In genomic region chr16:88538366-88539060, GRCh38 we compare ENCODE assay signal across 27 cellular contexts. TPM values are rescaled to one million over a fixed set of nuclear protein-coding genes. Genes with fewer than 3 reads are reported as not detected.
A peak's percentile ranks its signal among the peaks of the same experiment; 100 is the strongest.
DNase-seq lines count a peak whose midpoint lies in the region; ATAC-seq and TF ChIP-seq lines count a peak whose summit lies in the region.
"Had no signal": no experiment of that assay in that cellular context is flagged by ENCODE, and none has a peak within 500 bp of the region (broad histone marks: within the 10 kb centered on the region; RNA-seq: fewer than 3 reads in every experiment).

No MANE protein-coding gene starts in this region.

- TF ChIP-seq CTCF in SK-N-SH (IDR thresholded peaks at IDR 0.05) (no peak), endothelial cell (IDR thresholded peaks at IDR 0.05; ENCODE audit: unreplicated experiment) (no peak), neural progenitor cell (IDR thresholded peaks at IDR 0.05) (no peak), spleen (IDR thresholded peaks at IDR 0.05 in 8 of 11, conservative IDR thresholded peaks at IDR 0.05 in 3 of 11) (no peak)

- no peak overlapping the region for H3K27ac ChIP-seq in SK-N-SH (ENCODE audit: low read depth in 2 of 2, low read length in 1 of 2)
- no peak overlapping the region for H3K27ac ChIP-seq in neural progenitor cell
- no peak overlapping the region for H3K27ac ChIP-seq in spleen
- H3K27ac ChIP-seq: right lobe of liver, stomach, uterus, VCaP had no signal

- H3K4me2 ChIP-seq in SK-N-SH: no peak overlapping the region
- H3K4me2 ChIP-seq in neural progenitor cell: no peak overlapping the region

- H3F3A ChIP-seq in SK-N-SH (replicated peaks; ENCODE audit: insufficient read depth) (peaks cover 2% of the 10 kb centered on the region), neural progenitor cell (ENCODE audit: low read depth) (no peaks in the 10 kb centered on the region)

- H3K36me3 ChIP-seq in SK-N-SH (replicated peaks in 1 of 2; ENCODE audit: control insufficient read depth in 1 of 2, insufficient read depth in 2 of 2, low read length in 1 of 2) (no peaks in the 10 kb centered on the region), neural progenitor cell (no peaks in the 10 kb centered on the region), spleen (peaks cover 0 to 8% (median 0%) of the 10 kb centered on the region in 6 donors)
- H3K36me3 ChIP-seq: right lobe of liver, uterus had no signal

- POLR2A ChIA-PET in SK-N-SH (lab: Yijun Ruan, JAX): no interaction called here

- H3K4me3 Mint-ChIP-seq in T-helper 17 cell: peak overlapping the region; percentile 39
- H3K4me3 Mint-ChIP-seq in endothelial cell (ENCODE audit: unreplicated experiment): peak overlapping the region; percentile 9
- peak overlapping the region; percentile 52 for H3K4me3 Mint-ChIP-seq in neural progenitor cell
- H3K4me3 Mint-ChIP-seq: activated CD8-positive, alpha-beta T cell treated with anti-CD3 and anti-CD28 coated beads, Interleukin-2, amount 10 ng/mL, durations not matched to agents 7 days and 5 days; activated naive CD8-positive, alpha-beta T cell treated with anti-CD3 and anti-CD28 coated beads, Interleukin-2, amount 50 U/mL, for 24 hours had no signal

- TF ChIP-seq RAD21 in SK-N-SH (IDR thresholded peaks at IDR 0.05; ENCODE audit: low read length): no peak

- H3K27ac Mint-ChIP-seq in T-helper 17 cell: peak overlapping the region; percentile 34
- H3K27ac Mint-ChIP-seq in endothelial cell (ENCODE audit: unreplicated experiment): no peak overlapping the region
- peak overlapping the region; percentile 63 for H3K27ac Mint-ChIP-seq in neural progenitor cell
- H3K27ac Mint-ChIP-seq: activated CD8-positive, alpha-beta T cell treated with anti-CD3 and anti-CD28 coated beads, Interleukin-2, amount 10 ng/mL, durations not matched to agents 7 days and 5 days; activated naive CD8-positive, alpha-beta T cell treated with anti-CD3 and anti-CD28 coated beads, Interleukin-2, amount 50 U/mL, for 24 hours; CD4-positive, alpha-beta T cell had no signal

- H3K27me3 ChIP-seq in SK-N-SH (ENCODE audit: insufficient read depth) (no peaks in the 10 kb centered on the region), neural progenitor cell (peaks cover 3% of the 10 kb centered on the region), spleen (replicated peaks in 1 of 7) (peaks cover 0 to 39% (median 12%) of the 10 kb centered on the region in 7 donors)
- H3K27me3 ChIP-seq: right lobe of liver, uterus had no signal

- H3K79me2 ChIP-seq in SK-N-SH (ENCODE audit: insufficient read depth): no peaks in the 10 kb centered on the region
- peaks cover 9% of the 10 kb centered on the region for H3K79me2 ChIP-seq in neural progenitor cell (ENCODE audit: low read depth)

- DNase-seq in SK-N-SH (no peak), T-helper 17 cell (no peak), endothelial cell (ENCODE audit: low spot score) (no peak), neural progenitor cell (ENCODE audit: low spot score) (peak; percentile 53), spleen (no peak), COLO829 (ENCODE audit: low spot score) (no peak)
- DNase-seq: activated CD4-positive, alpha-beta T cell treated with anti-CD3 and anti-CD28 coated beads for 4 hours; activated CD8-positive, alpha-beta T cell treated with anti-CD3 and anti-CD28 coated beads, Interleukin-2, amount 10 ng/mL, durations not matched to agents 7 days and 5 days; activated effector memory CD4-positive, alpha-beta T cell treated with anti-CD3 and anti-CD28 coated beads, Interleukin-2, amount 50 U/mL, for 16 hours; activated naive CD8-positive, alpha-beta T cell treated with anti-CD3 and anti-CD28 coated beads, Interleukin-2, amount 50 U/mL, for 24 hours; CD4-positive, alpha-beta T cell; central memory CD4-positive, alpha-beta T cell; DND-41; hippocampal formation; left colon; NCI-H1417 treated with DMSO at 0.1 percent for 48 hours; NCI-H2081; PC-3; SHP77; stimulated activated CD4-positive, alpha-beta T cell treated with anti-CD3 and anti-CD28 coated beads, Interleukin-2, amount 100 ng/mL, for 48 hours; stomach; T1000; uterus had no signal

- H3K9me3 ChIP-seq in SK-N-SH: peaks cover 4% of the 10 kb centered on the region
- no peaks in the 10 kb centered on the region for H3K9me3 ChIP-seq in T-helper 17 cell (ENCODE audit: control insufficient read depth, low read length, poor library complexity, severe bottlenecking)
- H3K9me3 ChIP-seq in neural progenitor cell (ENCODE audit: low read depth): no peaks in the 10 kb centered on the region
- peaks cover 0 to 17% (median 15%) of the 10 kb centered on the region in 8 donors for H3K9me3 ChIP-seq in spleen

- intact Hi-C loops in spleen (cut with DNase I; ENCODE audit: low total_unique reads): no loop called here

- H3K4me1 Mint-ChIP-seq in T-helper 17 cell: peaks cover 9% of the 10 kb centered on the region
- peaks cover 6% of the 10 kb centered on the region for H3K4me1 Mint-ChIP-seq in endothelial cell (ENCODE audit: unreplicated experiment)
- peaks cover 15% of the 10 kb centered on the region for H3K4me1 Mint-ChIP-seq in neural progenitor cell

- no peak overlapping the region for H3K4me3 ChIP-seq in SK-N-SH (ENCODE audit: low read depth in 2 of 2, low read length in 1 of 2)
- H3K4me3 ChIP-seq in neural progenitor cell: no peak overlapping the region
- H3K4me3 ChIP-seq in spleen: no peak overlapping the region
- H3K4me3 ChIP-seq: right lobe of liver, stomach, uterus had no signal

- H3K27me3 Mint-ChIP-seq in T-helper 17 cell: peaks cover 13% of the 10 kb centered on the region
- peaks cover 10% of the 10 kb centered on the region for H3K27me3 Mint-ChIP-seq in endothelial cell (ENCODE audit: unreplicated experiment)
- peaks cover 21% of the 10 kb centered on the region for H3K27me3 Mint-ChIP-seq in neural progenitor cell (ENCODE audit: insufficient read depth, low read depth)
- H3K27me3 Mint-ChIP-seq: activated naive CD8-positive, alpha-beta T cell treated with anti-CD3 and anti-CD28 coated beads, Interleukin-2, amount 50 U/mL, for 24 hours had no signal

- no peak for TF ChIP-seq EP300 in SK-N-SH (IDR thresholded peaks at IDR 0.05; ENCODE audit: borderline replicate concordance in 1 of 2, low read depth in 1 of 2, low read length in 1 of 2)

- H4K20me1 ChIP-seq in SK-N-SH (ENCODE audit: insufficient read depth) (0 out of 2 replicates have a peak, but pooled peaks cover 6% of the 10 kb centered on the region), neural progenitor cell (ENCODE audit: low read depth) (peaks cover 12% of the 10 kb centered on the region)

- H3K36me3 Mint-ChIP-seq in T-helper 17 cell (ENCODE audit: low read depth) (no peaks in the 10 kb centered on the region), endothelial cell (ENCODE audit: low read depth, unreplicated experiment) (peaks cover 5% of the 10 kb centered on the region), neural progenitor cell (peaks cover 3% of the 10 kb centered on the region)

- no peak for TF ChIP-seq POLR2A in spleen (IDR thresholded peaks at IDR 0.05)

- H3K9ac ChIP-seq in SK-N-SH (no peak overlapping the region), neural progenitor cell (no peak overlapping the region)

- CTCF ChIA-PET in SK-N-SH (lab: Yijun Ruan, JAX): interaction anchor here (0.7 to 1.5 kb wide), 3 partner anchors 21 to 50 kb away, joined by 3 to 5 read pairs (median 4); no protein-coding TSS in a partner anchor

- peaks cover 0 to 9% of the 10 kb centered on the region in 2 experiments; a peak in 1 of 4 replicates for H3K4me1 ChIP-seq in SK-N-SH (ENCODE audit: control insufficient read depth in 1 of 2, insufficient read depth in 2 of 2, low read depth in 1 of 2, low read length in 1 of 2)
- peaks cover 11% of the 10 kb centered on the region for H3K4me1 ChIP-seq in neural progenitor cell
- H3K4me1 ChIP-seq in spleen: peaks cover 6 to 46% (median 25%) of the 10 kb centered on the region in 6 donors
- H3K4me1 ChIP-seq: right lobe of liver had no signal

- no peaks in the 10 kb centered on the region for H3K9me3 Mint-ChIP-seq in endothelial cell (ENCODE audit: unreplicated experiment)
- peaks cover 13% of the 10 kb centered on the region for H3K9me3 Mint-ChIP-seq in neural progenitor cell

- ATAC-seq in SK-N-SH treated with all-trans-retinoic acid at 6 μM for 48 hours: peak; percentile 14; the same call in 2 of the 3 replicates
- no peak for ATAC-seq in T-helper 17 cell
- no peak for ATAC-seq in HG03457 (IDR thresholded peaks at IDR 0.05; ENCODE audit: unreplicated experiment)
- ATAC-seq: activated CD8-positive, alpha-beta T cell treated with anti-CD3 and anti-CD28 coated beads, Interleukin-2, amount 10 ng/mL, durations not matched to agents 7 days and 5 days; activated naive CD8-positive, alpha-beta T cell treated with anti-CD3 and anti-CD28 coated beads, Interleukin-2, amount 50 U/mL, for 24 hours; left colon; PC-3 had no signal

- 48% methylated on average over 17 of the region's 23 CpGs for WGBS in SK-N-SH (ENCODE audit: low lambda C conversion rate)
- WGBS in spleen, 5 donors: 62 to 73% (median 70%) methylated on average over 23 of the region's 23 CpGs

- no peaks in the 10 kb centered on the region for H3K9me2 ChIP-seq in SK-N-SH

- H2AFZ ChIP-seq in SK-N-SH (ENCODE audit: low read depth) (no peak overlapping the region), neural progenitor cell (replicated peaks) (no peak overlapping the region)

TF ChIP-seq in SK-N-SH treated with all-trans-retinoic acid at 6 μM for 48 hours, 23 proteins besides CTCF, POLR2A, EP300 and RAD21 (continues in another document):
- no peak for TF ChIP-seq OSR1 (CRISPR knock-in tag; IDR thresholded peaks at IDR 0.05)
- TF ChIP-seq TOX (CRISPR knock-in tag; IDR thresholded peaks at IDR 0.05; ENCODE audit: borderline replicate concordance): no peak
- TF ChIP-seq ZFP30 (CRISPR knock-in tag; IDR thresholded peaks at IDR 0.05): no peak
- TF ChIP-seq ZNF565 (CRISPR knock-in tag; conservative IDR thresholded peaks at IDR 0.05; ENCODE audit: low read depth): no peak

TF ChIP-seq in SK-N-SH, 30 proteins besides CTCF, POLR2A, EP300 and RAD21 (continues in another document):
- TF ChIP-seq RCOR1 (IDR thresholded peaks at IDR 0.05; ENCODE audit: low read length): no peak
- no peak for TF ChIP-seq EZH2phosphoT487 (IDR thresholded peaks at IDR 0.05; ENCODE audit: borderline replicate concordance, low read depth)
- no peak for TF ChIP-seq TCF12 (IDR thresholded peaks at IDR 0.05)
- no peak for TF ChIP-seq JUND (IDR thresholded peaks at IDR 0.05)
- no peak for TF ChIP-seq TAF1 (IDR thresholded peaks at IDR 0.05; ENCODE audit: borderline replicate concordance, low read depth, low read length)
- no peak for TF ChIP-seq NFIC (IDR thresholded peaks at IDR 0.05; ENCODE audit: borderline replicate concordance)
- TF ChIP-seq TEAD4 (IDR thresholded peaks at IDR 0.05; ENCODE audit: borderline replicate concordance, insufficient read depth): no peak

RNA-seq across cellular contexts. Expression of gene ZC3H18, which starts 31.7 kb away (rescaled TPM):
- polyA plus RNA-seq in SK-N-SH (2012; rRNA removed): 18.1 and 32.7 TPM in 2 replicates
- 17.4 and 19.4 TPM in 2 replicates for polyA plus RNA-seq in SK-N-SH (2012; cell fraction: cytosol; rRNA removed)
- 76.1 and 100 TPM in 2 replicates for polyA plus RNA-seq in SK-N-SH (2012; cell fraction: nucleus; rRNA removed)
- 100 to 1,000 TPM; 100 to 141 TPM for total RNA-seq in T-helper 17 cell
- 49.3 TPM for total RNA-seq in endothelial cell (ENCODE audit: unreplicated experiment)
- 24.2 and 38.6 TPM in 2 replicates for total RNA-seq in neural progenitor cell (ENCODE audit: low replicate concordance)
- total RNA-seq in spleen: 10 to 100 TPM; 24.1 to 65.2 (median 53.6) TPM
- polyA plus RNA-seq in spleen: 10 to 100 TPM; 18.0 to 29.3 (median 18.3) TPM
